In genomic region chr11:79170289-79170688, GRCh38 we compare ENCODE assay signal across 25 cellular contexts.
"Had no signal": no experiment of that assay in that cellular context is flagged by ENCODE, and none has a peak within 500 bp of the region (broad histone marks: within the 10 kb centered on the region; RNA-seq: fewer than 3 reads in every experiment).

No MANE protein-coding gene starts in this region.

- H3K4me1 ChIP-seq: right lobe of liver, uterus had no signal

- H3K27ac ChIP-seq: esophagus muscularis mucosa, gastrocnemius medialis, left ventricle myocardium inferior, right lobe of liver, skin epidermis, thoracic aorta, uterus, WERI-Rb-1 had no signal

- ATAC-seq: activated CD4-positive, CD25-positive, alpha-beta regulatory T cell treated with anti-CD3 and anti-CD28 coated beads, Interleukin-2, amount 50 U/mL, for 24 hours; activated T-cell treated with anti-CD3 and anti-CD28 coated beads, Interleukin-2, amount 50 U/mL, for 4 hours; activated T-helper 17 cell treated with anti-CD3 and anti-CD28 coated beads, Interleukin-2, amount 50 U/mL, for 72 hours; gastrocnemius medialis; mucosa of descending colon; right lobe of liver had no signal

- H3K4me3 Mint-ChIP-seq: activated CD4-positive, alpha-beta memory T cell treated with anti-CD3 and anti-CD28 coated beads for 36 hours; activated CD4-positive, alpha-beta T cell treated with anti-CD3 and anti-CD28 coated beads, Interleukin-2, amount 10 ng/mL, durations not matched to agents 24 days and 14 days; activated T-cell treated with anti-CD3 and anti-CD28 coated beads, Interleukin-2, amount 50 U/mL, for 4 hours; activated T-helper 17 cell treated with anti-CD3 and anti-CD28 coated beads, Interleukin-2, amount 50 U/mL, for 72 hours; central memory CD8-positive, alpha-beta T cell; dendritic cell treated with granulocyte-macrophage colony-stimulating factor and Interleukin-4, amounts not matched to agents 40 ng/mL and 50 ng/mL, for 4 days; nephron; stimulated activated naive B cell treated with anti-CD40 and anti-IgM and Interleukin-4, amounts not matched to agents 10 μg/mL and 1 μg/mL and 100 μg/mL, for 72 hours; type B pancreatic cell had no signal

- H3K4me1 Mint-ChIP-seq: activated CD4-positive, alpha-beta T cell treated with anti-CD3 and anti-CD28 coated beads, Interleukin-2, amount 10 ng/mL, durations not matched to agents 24 days and 14 days; activated T-helper 17 cell treated with anti-CD3 and anti-CD28 coated beads, Interleukin-2, amount 50 U/mL, for 72 hours; central memory CD8-positive, alpha-beta T cell; stimulated activated naive B cell treated with anti-CD40 and anti-IgM and Interleukin-4, amounts not matched to agents 10 μg/mL and 1 μg/mL and 100 μg/mL, for 72 hours had no signal

- DNase-seq: activated CD4-positive, alpha-beta memory T cell treated with anti-CD3 and anti-CD28 coated beads for 36 hours; activated CD4-positive, alpha-beta T cell treated with anti-CD3 and anti-CD28 coated beads, Interleukin-2, amount 10 ng/mL, durations not matched to agents 24 days and 14 days; activated gamma-delta T cell treated with Interleukin-2 at 50 U/mL for 16 hours; activated naive CD4-positive, alpha-beta T cell treated with anti-CD3 and anti-CD28 coated beads, Interleukin-2, amount 50 U/mL, for 16 hours; activated T-cell treated with anti-CD3 and anti-CD28 coated beads, Interleukin-2, amount 50 U/mL, for 4 hours; gastrocnemius medialis; glutamatergic neuron; left ventricle myocardium inferior; mucosa of descending colon; posterior cingulate gyrus; right lobe of liver; stimulated activated CD4-positive, alpha-beta T cell treated with anti-CD3 and anti-CD28 coated beads, Interleukin-1b, Interleukin-23, amount 100 ng/mL, for 48 hours; stimulated activated naive B cell treated with anti-CD40 and anti-IgM and Interleukin-4, amounts not matched to agents 10 μg/mL and 1 μg/mL and 100 μg/mL, for 72 hours; uterus; WERI-Rb-1 had no signal

- H3K27me3 Mint-ChIP-seq: activated CD4-positive, alpha-beta T cell treated with anti-CD3 and anti-CD28 coated beads, Interleukin-2, amount 10 ng/mL, durations not matched to agents 24 days and 14 days; central memory CD8-positive, alpha-beta T cell; type B pancreatic cell had no signal

- H3K9me3 ChIP-seq: esophagus muscularis mucosa, gastrocnemius medialis, left ventricle myocardium inferior, mucosa of descending colon, right lobe of liver, thoracic aorta, uterus had no signal

- H3K27me3 ChIP-seq: esophagus muscularis mucosa, gastrocnemius medialis, right lobe of liver, uterus had no signal

- H3K4me3 ChIP-seq: esophagus muscularis mucosa, gastrocnemius medialis, left ventricle myocardium inferior, lung, mucosa of descending colon, right lobe of liver, skin epidermis, thoracic aorta, uterus had no signal

- H3K36me3 Mint-ChIP-seq: activated CD4-positive, alpha-beta memory T cell treated with anti-CD3 and anti-CD28 coated beads for 36 hours; stimulated activated naive B cell treated with anti-CD40 and anti-IgM and Interleukin-4, amounts not matched to agents 10 μg/mL and 1 μg/mL and 100 μg/mL, for 72 hours had no signal

- H3K9me3 Mint-ChIP-seq: activated CD4-positive, alpha-beta memory T cell treated with anti-CD3 and anti-CD28 coated beads for 36 hours; activated CD4-positive, alpha-beta T cell treated with anti-CD3 and anti-CD28 coated beads, Interleukin-2, amount 10 ng/mL, durations not matched to agents 24 days and 14 days; activated T-cell treated with anti-CD3 and anti-CD28 coated beads, Interleukin-2, amount 50 U/mL, for 4 hours; dendritic cell treated with granulocyte-macrophage colony-stimulating factor and Interleukin-4, amounts not matched to agents 40 ng/mL and 50 ng/mL, for 4 days; nephron had no signal

- H3K27ac Mint-ChIP-seq: activated CD4-positive, alpha-beta memory T cell treated with anti-CD3 and anti-CD28 coated beads for 36 hours; activated CD4-positive, alpha-beta T cell treated with anti-CD3 and anti-CD28 coated beads, Interleukin-2, amount 10 ng/mL, durations not matched to agents 24 days and 14 days; activated T-helper 17 cell treated with anti-CD3 and anti-CD28 coated beads, Interleukin-2, amount 50 U/mL, for 72 hours; dendritic cell treated with granulocyte-macrophage colony-stimulating factor and Interleukin-4, amounts not matched to agents 40 ng/mL and 50 ng/mL, for 4 days; nephron; stimulated activated naive B cell treated with anti-CD40 and anti-IgM and Interleukin-4, amounts not matched to agents 10 μg/mL and 1 μg/mL and 100 μg/mL, for 72 hours; type B pancreatic cell had no signal

- H3K36me3 ChIP-seq: esophagus muscularis mucosa, gastrocnemius medialis, left ventricle myocardium inferior, right lobe of liver, thoracic aorta, uterus, WERI-Rb-1 had no signal
